ENCODE assay signal across 18 cellular contexts in the genomic region with DNA sequence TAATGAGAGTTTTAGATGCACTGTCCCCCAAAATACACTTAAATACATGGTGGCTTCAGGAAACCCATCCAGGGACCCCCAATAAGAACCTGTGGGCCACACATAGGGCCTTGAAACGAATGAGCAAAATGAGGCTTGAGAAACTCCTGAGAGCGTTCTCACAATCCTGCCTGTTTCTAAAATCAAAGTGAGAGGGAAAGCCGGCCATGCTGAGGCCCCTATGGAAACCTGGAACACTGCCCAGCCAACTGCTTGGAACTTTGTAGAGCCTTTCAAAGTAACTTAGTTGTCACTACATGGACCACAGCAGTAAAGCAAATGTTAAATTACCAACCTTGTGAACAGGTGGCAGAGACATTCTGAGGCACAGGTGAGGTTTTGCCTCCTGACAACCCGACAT. TPM values are rescaled to one million over a fixed set of nuclear protein-coding genes. Genes with fewer than 3 reads are reported as not detected.
DNase-seq lines count a peak whose midpoint lies in the region; ATAC-seq, FAIRE-seq and TF ChIP-seq lines count a peak whose summit lies in the region.
"Had no signal": no experiment of that assay in that cellular context is flagged by ENCODE, and none has a peak within 500 bp of the region (broad histone marks: within the 10 kb centered on the region; RNA-seq: fewer than 3 reads in every experiment).

No MANE protein-coding gene starts in this region.

- H3K4me3 ChIP-seq in body of pancreas (no peak overlapping the region), colonic mucosa (no peak overlapping the region), kidney (ENCODE audit: low read length in 2 of 2) (no peak overlapping the region)
- H3K4me3 ChIP-seq: A549, GM12878 had no signal

- no peak for FAIRE-seq in kidney (lab: Jason Lieb, UNC)
- FAIRE-seq: A549, GM12878, RCC 7860 had no signal

- TF ChIP-seq CTCF in body of pancreas (IDR thresholded peaks at IDR 0.05) (no peak), colonic mucosa (IDR thresholded peaks at IDR 0.05) (no peak), kidney (IDR thresholded peaks at IDR 0.05; ENCODE audit: borderline replicate concordance, extremely low read depth, insufficient read depth) (no peak)

- H3K9me3 ChIP-seq in body of pancreas (no peaks in the 10 kb centered on the region), colonic mucosa (no peaks in the 10 kb centered on the region), kidney (ENCODE audit: control insufficient read depth in 1 of 2, low read length in 2 of 2) (no peaks in the 10 kb centered on the region)
- H3K9me3 ChIP-seq: A549 had no signal

- H3K4me1 ChIP-seq in body of pancreas (peaks cover 90% of the 10 kb centered on the region), colonic mucosa (no peaks in the 10 kb centered on the region), kidney (ENCODE audit: control insufficient read depth in 1 of 2, insufficient read depth in 1 of 2, low read depth in 1 of 2, low read length in 2 of 2) (peaks cover 27 to 30% of the 10 kb centered on the region in 2 donors)

- H3K36me3 ChIP-seq in body of pancreas (replicated peaks in 1 of 2; ENCODE audit: insufficient read depth in 1 of 2, low read depth in 2 of 2) (no peaks in the 10 kb centered on the region), colonic mucosa (no peaks in the 10 kb centered on the region), kidney (ENCODE audit: control insufficient read depth in 1 of 2, insufficient read depth in 2 of 2, low read length in 2 of 2) (no peaks in the 10 kb centered on the region)

- peak overlapping the region in 3 of 4 donors; percentile 40 to 67 (median 66) for H3K27ac ChIP-seq in body of pancreas
- no peak overlapping the region for H3K27ac ChIP-seq in colonic mucosa
- no peak overlapping the region for H3K27ac ChIP-seq in kidney (ENCODE audit: low read depth in 2 of 2, low read length in 2 of 2)
- H3K27ac ChIP-seq: A549 had no signal

- TF ChIP-seq POLR2A in body of pancreas (IDR thresholded peaks at IDR 0.05): no peak

- DNase-seq in Ammon's horn (ENCODE audit: low spot score): peak; percentile 40
- DNase-seq in body of pancreas: peak; percentile 56 to 76 (median 68)
- DNase-seq in left ventricle myocardium superior: peak; percentile 60
- peak; percentile 37 for DNase-seq in putamen (ENCODE audit: low spot score)
- DNase-seq in colonic mucosa: no peak
- no peak for DNase-seq in kidney
- DNase-seq: CD4-positive, CD25-positive, alpha-beta regulatory T cell; DMS79; H7; Karpas-422; NCI-H187 treated with DMSO at 0.1 percent for 48 hours; NCI-H2171 treated with DMSO at 0.1 percent for 48 hours; NCI-H510A had no signal

- H3K27me3 ChIP-seq in body of pancreas (no peaks in the 10 kb centered on the region), colonic mucosa (no peaks in the 10 kb centered on the region)

- intact Hi-C loops in body of pancreas (cut with DNase I) (no loop called here), left ventricle myocardium superior (cut with micrococcal nuclease) (no loop called here), colonic mucosa (cut with DNase I) (no loop called here), kidney (cut with DNase I) (no loop called here)

- H3K9ac ChIP-seq in colonic mucosa (ENCODE audit: low read depth in 2 of 2, low read length in 2 of 2): no peak overlapping the region
- H3K9ac ChIP-seq in kidney (ENCODE audit: low read length in 2 of 2): no peak overlapping the region

- no peak for ATAC-seq in body of pancreas
- ATAC-seq in left ventricle myocardium superior: peak; percentile 62
- ATAC-seq in SK-N-SH treated with all-trans-retinoic acid at 6 μM for 48 hours: no peak
- ATAC-seq in HG03457 (IDR thresholded peaks at IDR 0.05; ENCODE audit: unreplicated experiment): no peak
- ATAC-seq: A549, GM12878 had no signal

- 33% methylated on average over 4 of the region's 4 CpGs for WGBS in body of pancreas, 2 donors

TF ChIP-seq in SK-N-SH treated with all-trans-retinoic acid at 6 μM for 48 hours, 23 proteins besides CTCF, POLR2A, EP300 and RAD21:
- TF ChIP-seq, protein P1, sequence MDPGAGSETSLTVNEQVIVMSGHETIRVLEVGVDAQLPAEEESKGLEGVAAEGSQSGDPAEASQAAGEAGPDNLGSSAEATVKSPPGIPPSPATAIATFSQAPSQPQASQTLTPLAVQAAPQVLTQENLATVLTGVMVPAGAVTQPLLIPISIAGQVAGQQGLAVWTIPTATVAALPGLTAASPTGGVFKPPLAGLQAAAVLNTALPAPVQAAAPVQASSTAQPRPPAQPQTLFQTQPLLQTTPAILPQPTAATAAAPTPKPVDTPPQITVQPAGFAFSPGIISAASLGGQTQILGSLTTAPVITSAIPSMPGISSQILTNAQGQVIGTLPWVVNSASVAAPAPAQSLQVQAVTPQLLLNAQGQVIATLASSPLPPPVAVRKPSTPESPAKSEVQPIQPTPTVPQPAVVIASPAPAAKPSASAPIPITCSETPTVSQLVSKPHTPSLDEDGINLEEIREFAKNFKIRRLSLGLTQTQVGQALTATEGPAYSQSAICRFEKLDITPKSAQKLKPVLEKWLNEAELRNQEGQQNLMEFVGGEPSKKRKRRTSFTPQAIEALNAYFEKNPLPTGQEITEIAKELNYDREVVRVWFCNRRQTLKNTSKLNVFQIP (CRISPR knock-in tag; IDR thresholded peaks at IDR 0.05; ENCODE audit: borderline replicate concordance, low read depth): no peak
- TF ChIP-seq SNAI2 (CRISPR knock-in tag; IDR thresholded peaks at IDR 0.05) (no peak), ISL1 (CRISPR knock-in tag; IDR thresholded peaks at IDR 0.05) (no peak), GLIS3 (CRISPR knock-in tag; IDR thresholded peaks at IDR 0.05) (no peak), ZFP3 (CRISPR knock-in tag; IDR thresholded peaks at IDR 0.05) (no peak), ZC3H10 (CRISPR knock-in tag; IDR thresholded peaks at IDR 0.05) (no peak)

RNA-seq across cellular contexts. Expression of a gene that starts 13.4 kb away (rescaled TPM):
- total RNA-seq in body of pancreas (10 to 100 TPM; 46.2 to 68.9 TPM), left ventricle myocardium superior (21.9 TPM), colonic mucosa (10 to 100 TPM; 19.4 to 19.5 TPM), kidney (100 TPM)
- 13.6 TPM for polyA plus RNA-seq in kidney (ENCODE audit: insufficient read depth, low read depth, low replicate concordance)

Comparison
In these comparisons a context has a peak if more than half of its experiments do, and no peak if none do; other contexts are left out.
1. DNase-seq: peak in Ammon's horn (single experiment), body of pancreas (4 of 4), left ventricle myocardium superior (single experiment) and putamen (single experiment); none in colonic mucosa (single experiment) and kidney (single experiment).
2. H3K27ac ChIP-seq: peak in body of pancreas (3 of 4); none in colonic mucosa (single experiment) and kidney (0 of 2).